Comparison of ENCODE assay signal across 17 cellular contexts in the genomic region with DNA sequence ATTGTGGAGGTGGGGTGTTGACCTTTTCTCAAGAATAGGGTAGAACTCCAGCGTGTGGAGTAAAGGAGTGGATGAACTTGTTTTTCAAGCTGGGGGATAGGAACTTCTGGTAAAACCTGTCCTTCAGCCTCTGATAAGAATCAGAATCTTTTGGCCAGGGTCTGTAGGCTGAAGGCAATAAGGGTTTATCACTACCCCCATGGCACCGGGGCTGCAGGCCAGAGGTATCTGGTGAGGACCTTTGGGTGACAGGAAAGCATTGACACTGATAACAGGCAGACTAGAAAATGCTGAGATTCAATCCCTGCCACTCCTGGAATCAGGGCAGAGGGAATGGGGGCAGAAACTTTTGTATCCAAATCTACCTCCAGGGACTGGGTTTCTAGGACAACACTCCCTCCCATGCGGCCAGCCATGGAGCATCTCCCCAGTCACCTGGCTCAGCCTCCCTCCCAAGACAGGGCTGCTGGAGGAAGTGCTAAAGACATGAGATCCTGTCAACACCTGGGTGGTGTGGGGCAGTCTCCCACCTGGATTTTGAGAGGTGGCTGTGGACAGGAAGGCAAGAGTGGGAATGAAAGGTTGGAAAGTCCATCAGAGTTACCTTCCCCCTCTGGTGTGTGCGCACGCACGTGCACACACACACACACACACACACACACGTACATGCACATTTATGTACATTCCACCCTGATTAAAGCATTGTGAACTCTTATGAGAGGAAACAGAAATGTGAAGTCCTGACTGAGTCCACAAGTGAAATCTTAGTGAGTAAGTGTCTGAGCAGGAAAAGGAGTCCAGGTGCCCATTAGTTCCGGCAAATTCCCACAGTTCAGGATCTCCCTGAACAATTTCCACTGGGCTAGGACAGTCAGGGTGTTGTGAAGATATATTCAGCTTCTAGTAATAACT. TPM values are rescaled to one million over a fixed set of nuclear protein-coding genes. Genes with fewer than 3 reads are reported as not detected.
DNase-seq lines count a peak whose midpoint lies in the region; ATAC-seq and TF ChIP-seq lines count a peak whose summit lies in the region.
"Had no signal": no experiment of that assay in that cellular context is flagged by ENCODE, and none has a peak within 500 bp of the region (broad histone marks: within the 10 kb centered on the region; RNA-seq: fewer than 3 reads in every experiment).

No MANE protein-coding gene starts in this region.

- peak overlapping the region; percentile 62 for H3K27ac ChIP-seq in VCaP
- H3K27ac ChIP-seq in upper lobe of left lung, result peak overlapping the region; percentile 12 to 81 (median 30)
- H3K27ac ChIP-seq: BLaER1 had no signal

- H3K4me3 Mint-ChIP-seq in effector memory CD8-positive, alpha-beta T cell, result no peak overlapping the region
- H3K4me3 Mint-ChIP-seq: activated B cell treated with CpG ODN at 0.5 μM for 24 hours had no signal

- no peaks in the 10 kb centered on the region for H3K36me3 ChIP-seq in upper lobe of left lung
- H3K36me3 ChIP-seq: BLaER1 had no signal

- no peak overlapping the region for H3K27ac Mint-ChIP-seq in effector memory CD8-positive, alpha-beta T cell
- H3K27ac Mint-ChIP-seq: activated B cell treated with CpG ODN at 0.5 μM for 24 hours; activated T-helper 2 cell treated with anti-CD3 and anti-CD28 coated beads, Interferon-gamma antibody, Interleukin-2, Interleukin-4, amounts not matched to agents 10 μg/mL and 5 μg/mL and 100 μg/mL, durations not matched to agents 14 hours and 24 hours and 36 hours had no signal

- DNase-seq in HuH-7.5 (ENCODE audit: low spot score) (peak; percentile 20), islet precursor cell (peak; percentile 89), upper lobe of left lung (peak in 1 of 2 donors; percentile 26), SHP77 (lab: John Stamatoyannopoulos, UW) (no peak), activated gamma-delta T cell treated with Interleukin-2 at 50 U/mL for 16 hours (no peak)
- DNase-seq in effector memory CD8-positive, alpha-beta T cell, result no peak
- DNase-seq: activated B cell treated with CpG ODN at 0.5 μM for 24 hours; amniotic stem cell; erythroblast; NCI-H2081 treated with DMSO at 0.1 percent for 48 hours; right cardiac atrium; stimulated activated CD4-positive, alpha-beta T cell treated with anti-CD3 and anti-CD28 coated beads, Interleukin-1b, Interleukin-23, amount 100 ng/mL, for 48 hours; T-helper 1 cell had no signal

- H3K9me3 ChIP-seq in upper lobe of left lung, result no peaks in the 10 kb centered on the region
- H3K9me3 ChIP-seq: BLaER1 had no signal

- H3K4me1 ChIP-seq in upper lobe of left lung, result peaks cover 0 to 28% (median 6%) of the 10 kb centered on the region in 4 donors

- H3K36me3 Mint-ChIP-seq in effector memory CD8-positive, alpha-beta T cell (ENCODE audit: insufficient read depth), result peaks cover 2% of the 10 kb centered on the region

- H3K9me3 Mint-ChIP-seq in effector memory CD8-positive, alpha-beta T cell, result no peaks in the 10 kb centered on the region
- H3K9me3 Mint-ChIP-seq: activated B cell treated with CpG ODN at 0.5 μM for 24 hours; activated T-helper 2 cell treated with anti-CD3 and anti-CD28 coated beads, Interferon-gamma antibody, Interleukin-2, Interleukin-4, amounts not matched to agents 10 μg/mL and 5 μg/mL and 100 μg/mL, durations not matched to agents 14 hours and 24 hours and 36 hours had no signal

- H3K27me3 Mint-ChIP-seq in effector memory CD8-positive, alpha-beta T cell, result peaks cover 28 to 39% of the 10 kb centered on the region in 2 donors

- 61 to 71% methylated on average over 7 to 8 of the region's 8 CpGs for whole genome bisulfite sequencing in upper lobe of left lung, 2 donors

- peak; percentile 12 to 59 for ATAC-seq in upper lobe of left lung (ENCODE audit: low FRiP score in 2 of 2)
- no peak for ATAC-seq in effector memory CD8-positive, alpha-beta T cell (replicated peaks)
- ATAC-seq: right cardiac atrium had no signal

- H3K4me3 ChIP-seq in upper lobe of left lung, result no peak overlapping the region
- H3K4me3 ChIP-seq: BLaER1 had no signal

- H3K4me1 Mint-ChIP-seq in effector memory CD8-positive, alpha-beta T cell (ENCODE audit: low read depth in 2 of 2), result no peaks in the 10 kb centered on the region
- H3K4me1 Mint-ChIP-seq: activated B cell treated with CpG ODN at 0.5 μM for 24 hours had no signal

- TF ChIP-seq POLR2A in upper lobe of left lung (IDR thresholded peaks at IDR 0.05), result no peak

- TF ChIP-seq CTCF in VCaP (conservative IDR thresholded peaks at IDR 0.05) (no peak), upper lobe of left lung (IDR thresholded peaks at IDR 0.05) (no peak)

- no peaks in the 10 kb centered on the region for H3K27me3 ChIP-seq in upper lobe of left lung
- H3K27me3 ChIP-seq: BLaER1 had no signal

- peak in 2 of 4 donors; percentile 32 to 83 for TF ChIP-seq EP300 in upper lobe of left lung (IDR thresholded peaks at IDR 0.05)

RNA-seq across cellular contexts. Expression of a gene that starts 53.1 kb away (rescaled TPM):
- 1 to 10 TPM in 5 of 6 donors, under 1 TPM in 1; 0.72 to 7.2 (median 3.2) TPM for total RNA-seq in upper lobe of left lung
- total RNA-seq: activated B cell treated with CpG ODN at 0.5 μM for 24 hours; activated T-helper 2 cell treated with anti-CD3 and anti-CD28 coated beads, Interferon-gamma antibody, Interleukin-2, Interleukin-4, amounts not matched to agents 10 μg/mL and 5 μg/mL and 100 μg/mL, durations not matched to agents 14 hours and 24 hours and 36 hours; right cardiac atrium; subcutaneous adipose tissue had no signal

Comparison
In these comparisons a context has a peak if more than half of its experiments do, and no peak if none do; other contexts are left out.
1. DNase-seq: peak in HuH-7.5 (single experiment) and islet precursor cell (single experiment); none in effector memory CD8-positive, alpha-beta T cell (0 of 3), SHP77 (0 of 2) and activated gamma-delta T cell treated with Interleukin-2 at 50 U/mL for 16 hours (single experiment).